Comparison of ENCODE assay signal across 8 cellular contexts in the genomic region with DNA sequence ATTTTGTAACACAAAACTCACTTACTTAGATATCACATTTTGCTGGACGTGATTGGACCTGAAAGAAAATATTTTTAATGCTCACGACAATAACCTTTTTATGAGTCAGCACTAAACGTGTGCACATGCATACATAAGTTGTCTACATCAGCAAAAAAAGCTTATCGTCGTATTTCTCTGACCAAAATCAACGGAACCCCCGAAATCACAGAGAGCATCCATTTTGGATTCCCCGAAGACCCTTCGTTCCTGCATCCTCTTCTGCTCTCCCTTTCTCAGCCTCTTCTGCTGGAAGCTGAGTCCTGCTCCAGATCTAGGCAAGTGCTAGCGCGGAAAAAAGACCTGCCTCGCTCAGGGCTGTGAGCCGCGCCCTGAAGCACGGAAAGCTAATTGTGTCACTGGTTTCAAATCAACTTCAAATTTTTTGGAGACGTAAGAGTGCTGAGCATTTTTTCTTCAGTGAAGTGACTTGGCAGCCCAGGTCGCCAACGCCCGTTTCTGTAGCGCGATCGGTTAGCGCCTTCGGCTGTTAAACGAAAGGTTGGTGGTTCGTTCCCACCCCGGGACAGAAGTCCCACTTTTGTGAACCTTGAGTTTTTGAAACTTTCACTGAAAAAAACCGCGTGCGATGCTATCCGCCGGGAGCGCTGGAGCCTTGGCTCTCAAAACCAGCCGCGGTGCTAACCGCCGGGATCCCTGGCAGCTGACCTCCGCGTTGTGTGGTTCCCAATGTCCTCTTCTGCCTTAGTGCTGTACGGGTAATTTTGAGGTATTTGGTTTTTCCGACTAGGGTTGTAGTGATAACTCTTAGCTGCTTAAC. TPM values are rescaled to one million over a fixed set of nuclear protein-coding genes. Genes with fewer than 3 reads are reported as not detected.
DNase-seq lines count a peak whose midpoint lies in the region; ATAC-seq, FAIRE-seq and TF ChIP-seq lines count a peak whose summit lies in the region.
"Not testable (repeated sequence)": the region's sequence is repeated elsewhere in the genome, so short reads cannot be mapped to it uniquely, and the experiment has no call there.

No MANE protein-coding gene starts in this region.

- H3F3A ChIP-seq in smooth muscle cell (ENCODE audit: low read depth) = not testable (repeated sequence)

- H3K4me1 Mint-ChIP-seq in activated T-cell treated with anti-CD3 and anti-CD28 coated beads, Interleukin-2, amount 50 U/mL, for 24 hours (ENCODE audit: low read depth) = peaks cover 29% of the 10 kb centered on the region
- H3K4me1 Mint-ChIP-seq in endodermal cell = not testable (repeated sequence)

- H3K36me3 ChIP-seq in endodermal cell (ENCODE audit: control insufficient read depth, insufficient read depth, low read length); left lung; smooth muscle cell (ENCODE audit: low read depth): not testable (repeated sequence)

- not testable (repeated sequence) for H3K9me3 ChIP-seq in endodermal cell (ENCODE audit: control insufficient read depth, low read length); left lung; smooth muscle cell (replicated peaks; ENCODE audit: low read depth)

- not testable (repeated sequence) for H3K27me3 Mint-ChIP-seq in activated T-cell treated with anti-CD3 and anti-CD28 coated beads, Interleukin-2, amount 50 U/mL, for 24 hours
- H3K27me3 Mint-ChIP-seq in endodermal cell (ENCODE audit: insufficient read depth) = peaks cover 43% of the 10 kb centered on the region

- peak overlapping the region; percentile 86 for H3K4me3 Mint-ChIP-seq in activated T-cell treated with anti-CD3 and anti-CD28 coated beads, Interleukin-2, amount 50 U/mL, for 24 hours
- peak overlapping the region; percentile 72 for H3K4me3 Mint-ChIP-seq in endodermal cell

- not testable (repeated sequence) for H3K79me2 ChIP-seq in smooth muscle cell (ENCODE audit: low read depth)

- DNase-seq in OCI-M2 (lab: John Stamatoyannopoulos, UW; ENCODE audit: unreplicated experiment) = peak; percentile 80
- DNase-seq in activated T-cell treated with anti-CD3 and anti-CD28 coated beads, Interleukin-2, amount 50 U/mL, for 24 hours = peak; percentile 87
- DNase-seq in endodermal cell = peak; percentile 91
- peak; percentile 66 to 80 for DNase-seq in left lung
- peak; percentile 13 for DNase-seq in smooth muscle cell (lab: John Stamatoyannopoulos, UW; ENCODE audit: unreplicated experiment)
- DNase-seq in urothelium cell line (ENCODE audit: low spot score) = peak; percentile 43

- not testable (repeated sequence) for FAIRE-seq in urothelium cell line (lab: Jason Lieb, UNC)

- intact Hi-C loops in left lung (cut with DNase I) = not testable (repeated sequence)

- H3K4me3 ChIP-seq in endodermal cell (ENCODE audit: low read length) (peak overlapping the region; percentile 78), left lung (peak overlapping the region; percentile 25 to 34), smooth muscle cell (peak overlapping the region; percentile 71)

- WGBS in endodermal cell (ENCODE audit: insufficient coverage in 1 of 2, insufficient read length in 1 of 2), 2 experiments = 3 to 4% methylated on average over 13 to 40 of the region's 41 CpGs
- 2% methylated on average over 41 of the region's 41 CpGs for WGBS in smooth muscle cell (ENCODE audit: low lambda C conversion rate)

- not testable (repeated sequence) for TF ChIP-seq CTCF in endodermal cell (conservative IDR thresholded peaks at IDR 0.05); left lung (IDR thresholded peaks at IDR 0.05); smooth muscle cell (IDR thresholded peaks at IDR 0.05; ENCODE audit: borderline replicate concordance, insufficient read depth, poor library complexity, severe bottlenecking)

- H4K20me1 ChIP-seq in smooth muscle cell (ENCODE audit: low read depth) = not testable (repeated sequence)

- not testable (repeated sequence) for H3K27ac ChIP-seq in endodermal cell (ENCODE audit: low read depth, low read length); smooth muscle cell (ENCODE audit: low read depth)
- H3K27ac ChIP-seq in left lung = peak overlapping the region in 1 of 2 donors; percentile 64

- not testable (repeated sequence) for H3K36me3 Mint-ChIP-seq in activated T-cell treated with anti-CD3 and anti-CD28 coated beads, Interleukin-2, amount 50 U/mL, for 24 hours (ENCODE audit: low read depth); endodermal cell (ENCODE audit: low read depth)

- H3K4me1 ChIP-seq in endodermal cell (ENCODE audit: control insufficient read depth, insufficient read depth, low read length); smooth muscle cell (ENCODE audit: low read depth): not testable (repeated sequence)
- H3K4me1 ChIP-seq in left lung = peaks cover 0 to 11% of the 10 kb centered on the region in 2 donors

- H2AFZ ChIP-seq in smooth muscle cell (ENCODE audit: low read depth) = peak overlapping the region; percentile 77

- ATAC-seq in GM18498 (IDR thresholded peaks at IDR 0.05; ENCODE audit: unreplicated experiment) (peak; percentile 48), HG03280 (IDR thresholded peaks at IDR 0.05; ENCODE audit: unreplicated experiment) (peak; percentile 46), left lung (peak; percentile 87)

- peak overlapping the region; percentile 90 for H3K27ac Mint-ChIP-seq in activated T-cell treated with anti-CD3 and anti-CD28 coated beads, Interleukin-2, amount 50 U/mL, for 24 hours
- H3K27ac Mint-ChIP-seq in endodermal cell = not testable (repeated sequence)

- H3K9me3 Mint-ChIP-seq in activated T-cell treated with anti-CD3 and anti-CD28 coated beads, Interleukin-2, amount 50 U/mL, for 24 hours = not testable (repeated sequence)
- peaks cover 20% of the 10 kb centered on the region for H3K9me3 Mint-ChIP-seq in endodermal cell

- H3K9ac ChIP-seq in endodermal cell (ENCODE audit: extremely low read depth, low read length, poor library complexity, severe bottlenecking) = peak overlapping the region; percentile 27
- not testable (repeated sequence) for H3K9ac ChIP-seq in smooth muscle cell (ENCODE audit: low read depth)

- peaks cover 10% of the 10 kb centered on the region for H3K27me3 ChIP-seq in endodermal cell (ENCODE audit: control insufficient read depth, insufficient read depth, low read length, poor library complexity, severe bottlenecking)
- peaks cover 0 to 29% of the 10 kb centered on the region in 2 donors for H3K27me3 ChIP-seq in left lung
- not testable (repeated sequence) for H3K27me3 ChIP-seq in smooth muscle cell (ENCODE audit: low read depth)

- peak overlapping the region; percentile 90 for H3K4me2 ChIP-seq in smooth muscle cell

RNA-seq across cellular contexts. Expression of a gene that starts 9.6 kb away (rescaled TPM):
- total RNA-seq in endodermal cell = not detected
- not detected for polyA plus RNA-seq in endodermal cell (2013, experiment 1 of 2)
- not detected for polyA plus RNA-seq in endodermal cell (2013, experiment 2 of 2)
- 10 to 100 TPM in 1 of 2 donors, 1 to 10 TPM in 1; 7.8 to 74.8 TPM for total RNA-seq in left lung
- total RNA-seq in smooth muscle cell = 1.5 TPM in 1 of 2 replicates, not detected in the other
- polyA plus RNA-seq in smooth muscle cell = 1.8 TPM in 1 of 2 replicates, not detected in the other

RNA-seq across cellular contexts. Expression of a gene that starts 41.6 kb away (rescaled TPM):
- total RNA-seq in endodermal cell (not detected), left lung (10 to 100 TPM in 1 of 2 donors, 1 to 10 TPM in 1; 8.8 to 24.1 TPM), smooth muscle cell (not detected in 2 replicates)
- not detected for polyA plus RNA-seq in endodermal cell (2013, experiment 1 of 2)
- not detected for polyA plus RNA-seq in endodermal cell (2013, experiment 2 of 2)
- not detected in 2 replicates for polyA plus RNA-seq in smooth muscle cell

Comparison
In these comparisons a context has a peak if more than half of its experiments do, and no peak if none do; other contexts are left out.
1. DNase-seq: peak in every context shown above with its lines; median percentile 91 in endodermal cell; 87 in activated T-cell treated with anti-CD3 and anti-CD28 coated beads, Interleukin-2, amount 50 U/mL, for 24 hours; 80 in OCI-M2; 73 in left lung; 43 in urothelium cell line; 13 in smooth muscle cell.